Comparison of ENCODE assay signal across 8 cellular contexts in the genomic region with DNA sequence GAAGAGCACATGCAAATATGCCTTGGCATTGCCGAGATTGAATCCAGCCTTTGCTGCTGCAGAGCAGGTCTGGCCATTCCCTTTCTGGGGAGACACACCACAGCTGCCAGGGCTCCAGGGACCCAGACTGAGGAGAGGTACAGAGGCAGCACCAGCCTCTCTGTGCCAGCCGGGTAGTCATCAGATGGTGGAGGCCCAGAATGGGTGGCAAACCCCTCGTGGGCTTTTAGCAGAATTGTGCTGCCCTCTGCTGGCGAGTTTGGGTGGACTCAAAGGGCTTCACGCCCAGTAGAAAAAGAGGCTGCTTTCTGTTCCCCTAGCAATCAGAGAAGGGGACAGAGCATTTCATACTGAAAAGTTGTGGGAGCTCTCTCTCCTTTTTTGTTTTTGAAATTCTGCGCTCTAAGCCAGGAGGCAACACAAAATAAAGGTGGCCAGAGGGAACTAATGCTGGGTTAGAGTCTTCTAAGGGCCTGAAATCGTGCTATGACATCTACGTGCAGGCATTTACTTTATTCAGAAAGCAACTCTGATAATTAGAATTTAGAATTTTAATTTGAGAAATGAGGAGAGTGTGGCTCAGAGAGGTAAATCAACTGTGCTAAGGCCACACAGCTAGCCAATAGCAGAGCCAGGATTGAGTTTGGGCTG.
A peak's percentile ranks its signal among the peaks of the same experiment; 100 is the strongest.
DNase-seq lines count a peak whose midpoint lies in the region; ATAC-seq and TF ChIP-seq lines count a peak whose summit lies in the region.

No MANE protein-coding gene starts in this region.

- H3K9me3 ChIP-seq in right lobe of liver = no peaks in the 10 kb centered on the region

- no peak for TF ChIP-seq POLR2A in right lobe of liver (IDR thresholded peaks at IDR 0.05)

- H3K27me3 ChIP-seq in right lobe of liver = no peaks in the 10 kb centered on the region

- peaks cover 0 to 41% (median 18%) of the 10 kb centered on the region in 4 donors for H3K4me1 ChIP-seq in right lobe of liver

- WGBS in right lobe of liver (ENCODE audit: insufficient coverage, low coverage, low lambda C conversion rate, missing lambda C conversion rate) = 32% methylated on average over 8 of the region's 8 CpGs

- no peaks in the 10 kb centered on the region for H3K36me3 ChIP-seq in right lobe of liver

- peak; percentile 68 for ATAC-seq in HG02943 (IDR thresholded peaks at IDR 0.05; ENCODE audit: low read depth, unreplicated experiment)
- ATAC-seq in right lobe of liver = peak; percentile 63 to 70 (median 68)
- ATAC-seq in GM21717 (IDR thresholded peaks at IDR 0.05; ENCODE audit: unreplicated experiment) = no peak

- DNase-seq in NCI-H2196 treated with DMSO at 0.1 percent for 48 hours (lab: John Stamatoyannopoulos, UW; ENCODE audit: unreplicated experiment) (peak; percentile 61), choroid plexus epithelial cell (ENCODE audit: low read depth) (peak; percentile 77), right lobe of liver (peak; percentile 79 to 84 (median 81))
- peak; percentile 55 to 75 for DNase-seq in activated CD4-positive, alpha-beta T cell treated with anti-CD3 and anti-CD28 coated beads for 24 hours (ENCODE audit: low read depth in 2 of 2)
- DNase-seq in stimulated activated CD4-positive, alpha-beta T cell treated with anti-CD3 and anti-CD28 coated beads, TNF-alpha, amount 100 ng/mL, for 48 hours (ENCODE audit: low read depth in 3 of 3) = peak; percentile 54 to 72 (median 65)

- TF ChIP-seq CTCF in GM12801 (IDR thresholded peaks at IDR 0.05; ENCODE audit: extremely low read depth, insufficient read length) = peak; percentile 15
- peak; percentile 95 for TF ChIP-seq CTCF in choroid plexus epithelial cell (conservative IDR thresholded peaks at IDR 0.05; ENCODE audit: low read depth, low read length)
- TF ChIP-seq CTCF in right lobe of liver (IDR thresholded peaks at IDR 0.05) = peak; percentile 82 to 92 (median 88)

- no peak overlapping the region for H3K27ac ChIP-seq in right lobe of liver

- intact Hi-C loops in right lobe of liver (cut with DNase I) = loop anchor here (5.0 to 10.0 kb wide), 3 partner anchors 237 to 479 kb away; no protein-coding TSS in a partner anchor

- H3K4me3 ChIP-seq in choroid plexus epithelial cell (ENCODE audit: low read depth, low read length) (no peak overlapping the region), right lobe of liver (no peak overlapping the region)

Comparison
In these comparisons a context has a peak if more than half of its experiments do, and no peak if none do; other contexts are left out.
1. CTCF ChIP-seq: peak in every context shown above with its lines; median percentile 95 in choroid plexus epithelial cell; 88 in right lobe of liver; 15 in GM12801.